ENCODE assay signal across 33 cellular contexts in the genomic region with DNA sequence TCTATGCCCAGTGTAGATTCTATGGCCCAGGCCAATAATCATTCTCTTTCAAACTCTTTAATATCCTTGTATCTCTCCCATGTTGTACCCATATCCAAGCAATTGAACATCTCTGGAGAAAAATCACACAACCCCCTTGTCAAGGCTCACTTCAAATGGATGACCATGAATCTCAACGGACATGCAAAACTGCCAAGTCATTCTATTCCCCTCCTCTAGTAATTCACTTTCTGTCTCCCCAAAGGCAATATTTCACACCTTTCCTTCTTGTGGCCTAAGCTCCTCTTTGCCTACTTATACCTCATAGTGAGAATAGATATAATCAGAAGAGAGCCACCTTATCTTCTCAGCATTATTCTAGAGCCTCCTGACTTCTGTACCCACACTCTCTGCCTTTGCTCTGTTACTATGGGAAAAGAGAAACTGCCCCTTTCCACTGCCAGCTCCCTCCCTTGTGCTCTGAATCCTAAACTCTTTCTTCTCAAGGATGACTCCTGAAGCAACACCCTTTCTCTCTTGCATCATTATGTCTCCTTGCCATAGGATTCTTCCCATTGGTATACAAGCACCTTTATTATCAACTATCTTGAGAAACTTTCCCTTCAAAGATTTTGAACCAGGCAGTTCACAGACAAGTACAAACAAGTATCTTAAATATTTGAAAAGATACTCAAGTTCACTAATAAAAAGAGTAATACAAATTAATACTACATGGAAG.
"Had no signal": no experiment of that assay in that cellular context is flagged by ENCODE, and none has a peak within 500 bp of the region (broad histone marks: within the 10 kb centered on the region; RNA-seq: fewer than 3 reads in every experiment).

No MANE protein-coding gene starts in this region.

- H3K36me3 Mint-ChIP-seq: memory B cell; mesothelial cell of epicardium; naive B cell; natural killer cell treated with Interleukin-12 subunit alpha and Interleukin-12 subunit beta and Interleukin-15 and Interleukin-18, amount 100 ng/mL, for 72 hours had no signal

- FAIRE-seq: frontal cortex, pancreas had no signal

- H3K4me1 ChIP-seq: colonic mucosa, esophagus squamous epithelium, lower lobe of right lung, pancreas, suprapubic skin, transverse colon, upper lobe of right lung, uterus had no signal

- H3K27me3 ChIP-seq: colonic mucosa, esophagus squamous epithelium, neutrophil, pancreas, suprapubic skin, transverse colon, upper lobe of right lung, uterus had no signal

- H3K27ac Mint-ChIP-seq: dendritic cell treated with granulocyte-macrophage colony-stimulating factor and Interleukin-4, amounts not matched to agents 40 ng/mL and 50 ng/mL, for 4 days; endodermal cell; immature natural killer cell; memory B cell; mesothelial cell of epicardium; naive B cell; natural killer cell treated with Interleukin-12 subunit alpha and Interleukin-12 subunit beta and Interleukin-15 and Interleukin-18, amount 100 ng/mL, for 72 hours; progenitor cell of endocrine pancreas; stimulated activated naive CD8-positive, alpha-beta T cell treated with anti-CD3 and anti-CD28 coated beads, Interleukin-15, amount 100 ng/mL, for 72 hours had no signal

- H3K4me3 ChIP-seq: colonic mucosa, esophagus squamous epithelium, lower lobe of right lung, mucosa of descending colon, pancreas, smooth muscle cell, suprapubic skin, transverse colon, upper lobe of right lung, uterus had no signal

- H3K9me3 ChIP-seq: colonic mucosa, esophagus squamous epithelium, lower lobe of right lung, mucosa of descending colon, neutrophil, pancreas, suprapubic skin, transverse colon, upper lobe of right lung, uterus had no signal

- DNase-seq: colonic mucosa; effector CD8-positive, alpha-beta T cell; endodermal cell; erythroblast; esophagus squamous epithelium; hypothalamus; immature natural killer cell; islet precursor cell; left ventricle myocardium superior; lower lobe of right lung; mucosa of descending colon; naive B cell; pancreas; stimulated activated CD4-positive, alpha-beta T cell treated with anti-CD3 and anti-CD28 coated beads, Interleukin-12 subunit alpha, Interleukin-12 subunit beta, amount 100 ng/mL, for 4 hours; stimulated activated CD4-positive, alpha-beta T cell treated with anti-CD3 and anti-CD28 coated beads, Interleukin-1b, Interleukin-23, amount 100 ng/mL, for 48 hours; stimulated activated CD4-positive, alpha-beta T cell treated with anti-CD3 and anti-CD28 coated beads, Interleukin-4, amount 100 ng/mL, for 1 hour; stimulated activated CD8-positive, alpha-beta memory T cell treated with anti-CD3 and anti-CD28 coated beads, Interleukin-4, amount 100 ng/mL, for 48 hours; stimulated activated naive CD4-positive, alpha-beta T cell; stimulated activated naive CD8-positive, alpha-beta T cell treated with anti-CD3 and anti-CD28 coated beads, Interleukin-15, amount 100 ng/mL, for 72 hours; transverse colon; upper lobe of right lung; uterus had no signal

- H3K36me3 ChIP-seq: colonic mucosa, lower lobe of right lung, neutrophil, pancreas, suprapubic skin, transverse colon, upper lobe of right lung, uterus had no signal

- H3K4me2 ChIP-seq: smooth muscle cell had no signal

- ATAC-seq: left ventricle myocardium superior; lower lobe of right lung; mucosa of descending colon; natural killer cell treated with Interleukin-12 subunit alpha and Interleukin-12 subunit beta and Interleukin-15 and Interleukin-18, amount 100 ng/mL, for 72 hours; pancreas; sciatic nerve; stimulated activated naive CD8-positive, alpha-beta T cell treated with anti-CD3 and anti-CD28 coated beads, Interleukin-15, amount 100 ng/mL, for 72 hours; upper lobe of right lung had no signal

- H3K4me3 Mint-ChIP-seq: dendritic cell treated with granulocyte-macrophage colony-stimulating factor and Interleukin-4, amounts not matched to agents 40 ng/mL and 50 ng/mL, for 4 days; endodermal cell; immature natural killer cell; memory B cell; mesothelial cell of epicardium; naive B cell; natural killer cell treated with Interleukin-12 subunit alpha and Interleukin-12 subunit beta and Interleukin-15 and Interleukin-18, amount 100 ng/mL, for 72 hours; neural crest cell; stimulated activated naive CD8-positive, alpha-beta T cell treated with anti-CD3 and anti-CD28 coated beads, Interleukin-15, amount 100 ng/mL, for 72 hours had no signal

- H3K27ac ChIP-seq: colonic mucosa, esophagus squamous epithelium, lower lobe of right lung, neutrophil, pancreas, suprapubic skin, transverse colon, upper lobe of right lung, uterus had no signal

- H3K27me3 Mint-ChIP-seq: dendritic cell treated with granulocyte-macrophage colony-stimulating factor and Interleukin-4, amounts not matched to agents 40 ng/mL and 50 ng/mL, for 4 days; memory B cell; naive B cell; natural killer cell treated with Interleukin-12 subunit alpha and Interleukin-12 subunit beta and Interleukin-15 and Interleukin-18, amount 100 ng/mL, for 72 hours; progenitor cell of endocrine pancreas; stimulated activated naive CD8-positive, alpha-beta T cell treated with anti-CD3 and anti-CD28 coated beads, Interleukin-15, amount 100 ng/mL, for 72 hours had no signal

- H3K4me1 Mint-ChIP-seq: endodermal cell; immature natural killer cell; memory B cell; mesothelial cell of epicardium; naive B cell; neural crest cell; stimulated activated naive CD8-positive, alpha-beta T cell treated with anti-CD3 and anti-CD28 coated beads, Interleukin-15, amount 100 ng/mL, for 72 hours had no signal

- H3K9me3 Mint-ChIP-seq: dendritic cell treated with granulocyte-macrophage colony-stimulating factor and Interleukin-4, amounts not matched to agents 40 ng/mL and 50 ng/mL, for 4 days; endodermal cell; immature natural killer cell; memory B cell; mesothelial cell of epicardium; naive B cell; natural killer cell treated with Interleukin-12 subunit alpha and Interleukin-12 subunit beta and Interleukin-15 and Interleukin-18, amount 100 ng/mL, for 72 hours; neural crest cell; stimulated activated naive CD8-positive, alpha-beta T cell treated with anti-CD3 and anti-CD28 coated beads, Interleukin-15, amount 100 ng/mL, for 72 hours had no signal
